ENCODE assay signal across 1 cellular context in the genomic region with DNA sequence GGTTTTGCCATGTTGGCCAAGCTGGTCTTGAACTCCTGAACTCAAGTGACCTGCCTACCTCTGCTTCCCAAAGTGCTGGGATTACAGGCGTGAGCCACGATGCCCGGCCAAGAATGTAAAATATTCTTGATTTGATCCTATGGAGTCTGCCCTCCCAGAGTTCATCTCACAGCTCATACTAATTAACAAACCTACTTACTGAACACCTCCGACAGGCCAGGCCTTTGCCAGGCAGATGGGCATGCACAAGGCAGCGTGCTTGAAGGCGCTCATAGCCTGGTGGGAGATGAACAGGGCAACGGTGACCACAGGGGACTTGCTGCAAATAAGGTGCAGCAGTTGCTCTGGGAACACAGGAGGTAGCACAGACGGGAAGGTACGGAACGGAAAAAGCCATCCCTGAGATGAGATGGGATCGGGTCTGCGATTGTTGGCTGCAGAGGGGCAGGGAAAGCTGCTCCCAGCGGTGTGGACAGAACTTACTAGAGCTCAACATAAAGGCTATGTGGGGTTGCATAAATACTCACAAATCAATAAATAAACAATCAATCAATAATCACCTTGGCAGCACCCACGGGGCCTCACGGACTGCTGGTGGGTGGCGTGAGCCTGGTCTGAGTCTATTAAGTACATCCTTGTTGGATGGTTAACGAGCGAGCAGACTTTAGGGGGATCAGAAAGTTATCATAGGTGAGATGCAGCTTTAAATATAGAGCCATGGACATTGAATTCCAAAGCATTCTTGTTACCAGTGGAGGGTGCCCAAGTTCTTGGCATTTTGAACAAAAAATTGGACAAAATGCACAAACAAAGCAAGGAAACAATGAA.
TF ChIP-seq lines count a peak whose summit lies in the region.

No MANE protein-coding gene starts in this region.

TF ChIP-seq in IMR-90, 13 proteins besides CTCF, POLR2A, EP300 and RAD21:
- TF ChIP-seq MXI1 (IDR thresholded peaks at IDR 0.05; ENCODE audit: borderline replicate concordance, low read depth, low read length) (no peak), RFX5 (IDR thresholded peaks at IDR 0.05; ENCODE audit: low read depth, low read length) (no peak), CEBPB (IDR thresholded peaks at IDR 0.05; ENCODE audit: low read depth, low read length) (no peak), RCOR1 (IDR thresholded peaks at IDR 0.05; ENCODE audit: insufficient replicate concordance, low read length) (no peak)
- TF ChIP-seq, protein P1, sequence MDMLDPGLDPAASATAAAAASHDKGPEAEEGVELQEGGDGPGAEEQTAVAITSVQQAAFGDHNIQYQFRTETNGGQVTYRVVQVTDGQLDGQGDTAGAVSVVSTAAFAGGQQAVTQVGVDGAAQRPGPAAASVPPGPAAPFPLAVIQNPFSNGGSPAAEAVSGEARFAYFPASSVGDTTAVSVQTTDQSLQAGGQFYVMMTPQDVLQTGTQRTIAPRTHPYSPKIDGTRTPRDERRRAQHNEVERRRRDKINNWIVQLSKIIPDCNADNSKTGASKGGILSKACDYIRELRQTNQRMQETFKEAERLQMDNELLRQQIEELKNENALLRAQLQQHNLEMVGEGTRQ (IDR thresholded peaks at IDR 0.05; ENCODE audit: low read depth, low read length), result no peak
